ENCODE assay signal across 8 cellular contexts in genomic region chr6:52984247-52984646, GRCh38. TPM values are rescaled to one million over a fixed set of nuclear protein-coding genes. Genes with fewer than 3 reads are reported as not detected.
A peak's percentile ranks its signal among the peaks of the same experiment; 100 is the strongest.
DNase-seq lines count a peak whose midpoint lies in the region; ATAC-seq and TF ChIP-seq lines count a peak whose summit lies in the region.

No MANE protein-coding gene starts in this region.

- no peak overlapping the region for H3K27ac Mint-ChIP-seq in CD8-positive, alpha-beta T cell
- peak overlapping the region; percentile 54 for H3K27ac Mint-ChIP-seq in activated naive CD8-positive, alpha-beta T cell treated with anti-CD3 and anti-CD28 coated beads for 36 hours

- H3K4me1 Mint-ChIP-seq in CD8-positive, alpha-beta T cell (ENCODE audit: low read depth), result peaks cover 34% of the 10 kb centered on the region
- H3K4me1 Mint-ChIP-seq in activated naive CD8-positive, alpha-beta T cell treated with anti-CD3 and anti-CD28 coated beads for 36 hours, result peaks cover 53% of the 10 kb centered on the region

- POLR2A ChIA-PET in CD8-positive, alpha-beta T cell (lab: Charles Lee), result interaction anchor here (1.1 to 1.6 kb wide), 4 partner anchors 10 to 82 kb away, joined by 3 to 11 read pairs (median 4); partner anchors contain the start of gene GSTA4

- no peak overlapping the region for H2BK12ac ChIP-seq in neuronal stem cell (ENCODE audit: low read length)

- H2BK5ac ChIP-seq in neuronal stem cell (ENCODE audit: low read length), result no peak overlapping the region

- H3K4me3 Mint-ChIP-seq in CD8-positive, alpha-beta T cell, result peak overlapping the region; percentile 67
- peak overlapping the region; percentile 23 for H3K4me3 Mint-ChIP-seq in activated naive CD8-positive, alpha-beta T cell treated with anti-CD3 and anti-CD28 coated beads for 36 hours

- no peak overlapping the region for H4K8ac ChIP-seq in neuronal stem cell (ENCODE audit: low read depth, low read length)

- no peak overlapping the region for H2BK15ac ChIP-seq in neuronal stem cell (ENCODE audit: low read length)

- no peak overlapping the region for H3K4ac ChIP-seq in neuronal stem cell (ENCODE audit: low read length)

- peak; percentile 88 for ATAC-seq in CD8-positive, alpha-beta T cell
- peak; percentile 85 for ATAC-seq in GM21367 (IDR thresholded peaks at IDR 0.05; ENCODE audit: unreplicated experiment)

- H3K27ac ChIP-seq in CD8-positive, alpha-beta T cell (ENCODE audit: low read depth, low read length), result no peak overlapping the region
- H3K27ac ChIP-seq in neuronal stem cell (replicated peaks; ENCODE audit: low read length), result no peak overlapping the region

- no peak overlapping the region for H3K9ac ChIP-seq in neuronal stem cell (ENCODE audit: low read depth, low read length, poor library complexity)

- no peak overlapping the region for H3K23ac ChIP-seq in neuronal stem cell (ENCODE audit: low read depth, low read length, poor library complexity)

- H3K4me3 ChIP-seq in CD8-positive, alpha-beta T cell (ENCODE audit: low read depth, low read length), result no peak overlapping the region
- no peak overlapping the region for H3K4me3 ChIP-seq in neuronal stem cell (ENCODE audit: low read length in 2 of 2)

- no peak overlapping the region for H3K14ac ChIP-seq in neuronal stem cell (ENCODE audit: low read length)

- no peak overlapping the region for H2AFZ ChIP-seq in neuronal stem cell (ENCODE audit: low read length)

- no peak for TF ChIP-seq CTCF in CD8-positive, alpha-beta T cell (IDR thresholded peaks at IDR 0.05)

- no peaks in the 10 kb centered on the region for H3K9me3 ChIP-seq in CD8-positive, alpha-beta T cell (ENCODE audit: low read length)
- H3K9me3 ChIP-seq in neuronal stem cell (replicated peaks in 1 of 2; ENCODE audit: control insufficient read depth in 2 of 2, insufficient read depth in 1 of 2, low read depth in 1 of 2, low read length in 2 of 2), result no peaks in the 10 kb centered on the region

- intact Hi-C loops in CD8-positive, alpha-beta T cell (cut with DNase I, micrococcal nuclease), result loop anchor here in 1 of 2 experiments (1.0 to 5.0 kb wide), 2 partner anchors 11 to 102 kb away; partner anchors contain the start of gene GSTA4

- no CpG with 5 or more reads among the region's 3 CpGs for WGBS in neuronal stem cell (ENCODE audit: extremely low coverage in 2 of 2, insufficient read length in 2 of 2, insufficient replicate concordance in 1 of 2), 2 donors

- H3K27me3 ChIP-seq in CD8-positive, alpha-beta T cell (ENCODE audit: insufficient read depth, low read length), result no peaks in the 10 kb centered on the region
- H3K27me3 ChIP-seq in neuronal stem cell (ENCODE audit: control insufficient read depth in 3 of 3, insufficient read depth in 3 of 3, low read depth in 1 of 3, low read length in 3 of 3), result no peaks in the 10 kb centered on the region

- no peaks in the 10 kb centered on the region for H3K79me1 ChIP-seq in neuronal stem cell (ENCODE audit: low read depth, low read length)

- no peaks in the 10 kb centered on the region for H3K9me3 Mint-ChIP-seq in CD8-positive, alpha-beta T cell
- H3K9me3 Mint-ChIP-seq in activated naive CD8-positive, alpha-beta T cell treated with anti-CD3 and anti-CD28 coated beads for 36 hours, result no peaks in the 10 kb centered on the region

- no peak overlapping the region for H2BK120ac ChIP-seq in neuronal stem cell (ENCODE audit: low read depth, low read length)

- peaks cover 29% of the 10 kb centered on the region for H3K4me1 ChIP-seq in CD8-positive, alpha-beta T cell (ENCODE audit: insufficient read depth, low read length)
- H3K4me1 ChIP-seq in neuronal stem cell (ENCODE audit: control insufficient read depth in 2 of 2, insufficient read depth in 1 of 2, low read depth in 1 of 2, low read length in 2 of 2), result no peaks in the 10 kb centered on the region

- H2AK5ac ChIP-seq in neuronal stem cell (ENCODE audit: low read depth, low read length), result no peak overlapping the region

- CTCF ChIA-PET in CD8-positive, alpha-beta T cell (lab: Charles Lee), result interaction anchor here (2.0 kb wide), 1 partner anchor 12 kb away, joined by 9 read pairs; the partner anchor contains the start of gene GSTA4

- H3K36me3 Mint-ChIP-seq in CD8-positive, alpha-beta T cell, result no peaks in the 10 kb centered on the region
- peaks cover 33% of the 10 kb centered on the region for H3K36me3 Mint-ChIP-seq in activated naive CD8-positive, alpha-beta T cell treated with anti-CD3 and anti-CD28 coated beads for 36 hours

- H4K91ac ChIP-seq in neuronal stem cell (ENCODE audit: low read depth, low read length, poor library complexity), result no peak overlapping the region

- no peaks in the 10 kb centered on the region for H3K36me3 ChIP-seq in CD8-positive, alpha-beta T cell (ENCODE audit: insufficient read depth, low read length)
- H3K36me3 ChIP-seq in neuronal stem cell (replicated peaks in 1 of 2; ENCODE audit: control insufficient read depth in 2 of 2, insufficient read depth in 2 of 2, low read length in 2 of 2), result peaks cover 7 to 81% of the 10 kb centered on the region in 2 donors

- peaks cover 37% of the 10 kb centered on the region for H3K27me3 Mint-ChIP-seq in CD8-positive, alpha-beta T cell (ENCODE audit: low read depth)
- peaks cover 56% of the 10 kb centered on the region for H3K27me3 Mint-ChIP-seq in activated naive CD8-positive, alpha-beta T cell treated with anti-CD3 and anti-CD28 coated beads for 36 hours

- H3K18ac ChIP-seq in neuronal stem cell (ENCODE audit: low read length), result no peak overlapping the region

- peak in 5 of 7 experiments; percentile 9 to 56 (median 23) for DNase-seq in CD8-positive, alpha-beta T cell
- DNase-seq in HT1080 (ENCODE audit: low read depth) (peak; percentile 72), cerebellum (ENCODE audit: low spot score) (no peak), NCI-H69 (lab: John Stamatoyannopoulos, UW) (no peak), neuronal stem cell (ENCODE audit: low spot score) (no peak), NCI-H2029 (lab: John Stamatoyannopoulos, UW) (no peak)
- peak; percentile 36 for DNase-seq in activated naive CD8-positive, alpha-beta T cell treated with anti-CD3 and anti-CD28 coated beads for 36 hours

- no peak overlapping the region for H3K4me2 ChIP-seq in neuronal stem cell (ENCODE audit: insufficient read depth, low read length, poor library complexity, severe bottlenecking)

RNA-seq across cellular contexts. Expression of gene GSTA4, which starts 10.8 kb away (rescaled TPM):
- total RNA-seq in CD8-positive, alpha-beta T cell, result under 1 TPM in 1 of 2 experiments, not detected in 1; 0.92 TPM
- total RNA-seq in HT1080 (2014; rRNA removed; shearing (Covaris generic)), result 0.20 TPM in 1 of 2 replicates, not detected in the other
- polyA plus RNA-seq in HT1080 (2015; cell fraction: cytosol; rRNA removed), result 0.42 and 0.52 TPM in 2 replicates
- 1.1 and 1.2 TPM in 2 replicates for polyA plus RNA-seq in HT1080 (2015; cell fraction: nucleus; rRNA removed)
- total RNA-seq in activated naive CD8-positive, alpha-beta T cell treated with anti-CD3 and anti-CD28 coated beads for 36 hours, result 1 to 10 TPM; 8.4 to 8.5 TPM
- 84.5 TPM for total RNA-seq in cerebellum
- polyA plus RNA-seq in neuronal stem cell (2013, experiment 1 of 2), result 55.7 TPM
- polyA plus RNA-seq in neuronal stem cell (2013, experiment 2 of 2), result 55.9 TPM

Comparison
In these comparisons a context has a peak if more than half of its experiments do, and no peak if none do; other contexts are left out.
1. DNase-seq: peak in CD8-positive, alpha-beta T cell (5 of 7), HT1080 (single experiment) and activated naive CD8-positive, alpha-beta T cell treated with anti-CD3 and anti-CD28 coated beads for 36 hours (single experiment); none in cerebellum (single experiment), NCI-H69 (single experiment), neuronal stem cell (single experiment) and NCI-H2029 (single experiment).